Comparison of ENCODE assay signal across 12 cellular contexts in the genomic region with DNA sequence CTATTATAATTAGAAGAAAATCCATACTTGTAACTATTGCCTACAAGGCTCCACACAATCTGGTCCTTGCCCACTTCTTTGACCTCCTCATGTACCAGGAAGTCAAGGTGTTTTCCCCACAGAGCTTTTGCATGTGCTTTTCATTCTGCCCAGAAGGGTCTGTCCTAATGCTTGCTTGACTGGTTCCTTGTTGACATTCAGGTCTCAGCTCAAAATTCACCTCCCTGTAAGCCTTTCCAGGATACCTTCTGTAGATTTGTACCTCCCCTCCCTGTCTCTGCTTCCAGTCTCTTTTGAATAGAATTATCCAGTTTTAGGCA. TPM values are rescaled to one million over a fixed set of nuclear protein-coding genes. Genes with fewer than 3 reads are reported as not detected.
A peak's percentile ranks its signal among the peaks of the same experiment; 100 is the strongest.
DNase-seq lines count a peak whose midpoint lies in the region; ATAC-seq, FAIRE-seq and TF ChIP-seq lines count a peak whose summit lies in the region.
"Had no signal": no experiment of that assay in that cellular context is flagged by ENCODE, and none has a peak within 500 bp of the region (broad histone marks: within the 10 kb centered on the region; RNA-seq: fewer than 3 reads in every experiment).

No MANE protein-coding gene starts in this region.

- H3K79me2 ChIP-seq in smooth muscle cell (ENCODE audit: low read depth) = no peaks in the 10 kb centered on the region

- TF ChIP-seq POLR2A in NB4 (IDR thresholded peaks at IDR 0.05; ENCODE audit: extremely low read depth, insufficient read length) (no peak), tibial nerve (IDR thresholded peaks at IDR 0.05) (no peak)

- H3K36me3 ChIP-seq in smooth muscle cell (ENCODE audit: low read depth) = no peaks in the 10 kb centered on the region
- no peaks in the 10 kb centered on the region for H3K36me3 ChIP-seq in tibial nerve

- no peak for FAIRE-seq in urothelium cell line (lab: Jason Lieb, UNC)
- FAIRE-seq: A204.1, endothelial cell of umbilical vein had no signal

- DNase-seq in NCI-H526 (lab: John Stamatoyannopoulos, UW) = peak; percentile 2 to 17
- DNase-seq in NCI-H526 treated with DMSO at 0.1 percent for 48 hours (lab: John Stamatoyannopoulos, UW) = no peak
- peak; percentile 44 for DNase-seq in NB4 (ENCODE audit: low read depth)
- no peak for DNase-seq in smooth muscle cell (lab: John Stamatoyannopoulos, UW; ENCODE audit: unreplicated experiment)
- no peak for DNase-seq in tibial nerve (ENCODE audit: low spot score in 2 of 2)
- DNase-seq in NCI-H2107 treated with DMSO at 0.1 percent for 48 hours (lab: John Stamatoyannopoulos, UW; ENCODE audit: unreplicated experiment) = no peak
- DNase-seq in urothelium cell line (ENCODE audit: low spot score) = no peak
- DNase-seq: activated effector memory CD4-positive, alpha-beta T cell treated with Interleukin-2 at 50 U/mL for 16 hours; NCI-H1092 had no signal

- H3K9me3 ChIP-seq in smooth muscle cell (replicated peaks; ENCODE audit: low read depth) (no peaks in the 10 kb centered on the region), tibial nerve (no peaks in the 10 kb centered on the region)

- H3F3A ChIP-seq in smooth muscle cell (ENCODE audit: low read depth) = peaks cover 3% of the 10 kb centered on the region

- H4K20me1 ChIP-seq in smooth muscle cell (ENCODE audit: low read depth) = no peaks in the 10 kb centered on the region

- H3K9ac ChIP-seq in smooth muscle cell (ENCODE audit: low read depth) = no peak overlapping the region

- H3K27me3 ChIP-seq in smooth muscle cell (ENCODE audit: low read depth) (no peaks in the 10 kb centered on the region), tibial nerve (no peaks in the 10 kb centered on the region)

- TF ChIP-seq CTCF in NB4 (IDR thresholded peaks at IDR 0.05; ENCODE audit: low read depth, low read length) (no peak), smooth muscle cell (IDR thresholded peaks at IDR 0.05; ENCODE audit: borderline replicate concordance, insufficient read depth, poor library complexity, severe bottlenecking) (no peak), tibial nerve (IDR thresholded peaks at IDR 0.05) (no peak)

- H3K4me1 ChIP-seq in smooth muscle cell (ENCODE audit: low read depth) = peaks cover 19% of the 10 kb centered on the region
- no peaks in the 10 kb centered on the region for H3K4me1 ChIP-seq in tibial nerve

- H3K4me3 ChIP-seq in NB4 (ENCODE audit: low read depth, low read length) (no peak overlapping the region), smooth muscle cell (peak overlapping the region; percentile 3), tibial nerve (no peak overlapping the region)

- ATAC-seq in HG02610 (IDR thresholded peaks at IDR 0.05; ENCODE audit: unreplicated experiment) = peak; percentile 87

- no peak for TF ChIP-seq EP300 in tibial nerve (IDR thresholded peaks at IDR 0.05)

- peak overlapping the region; percentile 13 for H3K27ac ChIP-seq in smooth muscle cell (ENCODE audit: low read depth)
- H3K27ac ChIP-seq in tibial nerve = peak overlapping the region in 1 of 4 donors; percentile 52

- no peak overlapping the region for H2AFZ ChIP-seq in smooth muscle cell (ENCODE audit: low read depth)

- H3K4me2 ChIP-seq in smooth muscle cell = peak overlapping the region; percentile 69

RNA-seq across cellular contexts. Expression of gene HSD17B4, which starts 33.6 kb away (rescaled TPM):
- total RNA-seq in smooth muscle cell (116 and 136 TPM in 2 replicates), tibial nerve (100 to 1,000 TPM; 108 to 176 (median 113) TPM)
- 64.5 and 79.5 TPM in 2 replicates for polyA plus RNA-seq in smooth muscle cell

Comparison
In these comparisons a context has a peak if more than half of its experiments do, and no peak if none do; other contexts are left out.
1. DNase-seq: peak in NCI-H526 (2 of 2) and NB4 (single experiment); none in NCI-H526 treated with DMSO at 0.1 percent for 48 hours (single experiment), smooth muscle cell (single experiment), tibial nerve (0 of 2), NCI-H2107 treated with DMSO at 0.1 percent for 48 hours (single experiment) and urothelium cell line (single experiment).